Comparison of ENCODE assay signal across 1 cellular context in the genomic region with DNA sequence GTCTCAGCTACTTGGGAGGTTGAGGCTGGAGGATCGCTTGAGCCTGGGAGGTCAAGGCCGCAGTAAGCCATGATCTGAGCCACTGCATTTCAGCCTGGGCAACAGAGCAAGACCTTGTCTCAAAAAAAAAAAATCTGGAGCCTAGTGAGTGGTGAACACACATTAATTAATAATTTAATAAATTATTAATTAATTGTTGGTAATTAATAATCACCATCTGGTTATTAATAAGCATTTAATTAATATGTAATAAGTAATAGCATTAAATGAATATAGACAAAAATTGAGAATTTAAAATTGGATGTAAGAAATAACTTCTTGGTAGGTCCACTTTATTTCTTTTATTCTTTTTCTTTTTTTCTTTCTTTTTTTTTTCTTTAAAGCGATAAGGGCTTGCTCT.
A peak's percentile ranks its signal among the peaks of the same experiment; 100 is the strongest.
TF ChIP-seq lines count a peak whose summit lies in the region.

No MANE protein-coding gene starts in this region.

TF ChIP-seq in HEK293, 187 proteins besides CTCF, POLR2A, EP300 and RAD21 (continued from another document):
- TF ChIP-seq SP2 (tag by site-specific recombination; IDR thresholded peaks at IDR 0.05) (no peak), ZNF132 (tag by site-specific recombination; IDR thresholded peaks at IDR 0.05; ENCODE audit: borderline replicate concordance) (no peak), ZBTB48 (tag by site-specific recombination; IDR thresholded peaks at IDR 0.05) (no peak)
- TF ChIP-seq, protein P1, sequence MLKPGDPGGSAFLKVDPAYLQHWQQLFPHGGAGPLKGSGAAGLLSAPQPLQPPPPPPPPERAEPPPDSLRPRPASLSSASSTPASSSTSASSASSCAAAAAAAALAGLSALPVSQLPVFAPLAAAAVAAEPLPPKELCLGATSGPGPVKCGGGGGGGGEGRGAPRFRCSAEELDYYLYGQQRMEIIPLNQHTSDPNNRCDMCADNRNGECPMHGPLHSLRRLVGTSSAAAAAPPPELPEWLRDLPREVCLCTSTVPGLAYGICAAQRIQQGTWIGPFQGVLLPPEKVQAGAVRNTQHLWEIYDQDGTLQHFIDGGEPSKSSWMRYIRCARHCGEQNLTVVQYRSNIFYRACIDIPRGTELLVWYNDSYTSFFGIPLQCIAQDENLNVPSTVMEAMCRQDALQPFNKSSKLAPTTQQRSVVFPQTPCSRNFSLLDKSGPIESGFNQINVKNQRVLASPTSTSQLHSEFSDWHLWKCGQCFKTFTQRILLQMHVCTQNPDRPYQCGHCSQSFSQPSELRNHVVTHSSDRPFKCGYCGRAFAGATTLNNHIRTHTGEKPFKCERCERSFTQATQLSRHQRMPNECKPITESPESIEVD (tag by site-specific recombination; IDR thresholded peaks at IDR 0.05) = peak; percentile 34; the same call in 1 of the 2 replicates
